ENCODE assay signal across 8 cellular contexts in genomic region chr6:45445749-45446454, GRCh38.
DNase-seq lines count a peak whose midpoint lies in the region; ATAC-seq and TF ChIP-seq lines count a peak whose summit lies in the region.

No MANE protein-coding gene starts in this region.

- H3K9me3 Mint-ChIP-seq in effector memory CD8-positive, alpha-beta T cell: no peaks in the 10 kb centered on the region
- H3K9me3 Mint-ChIP-seq in progenitor cell of endocrine pancreas (ENCODE audit: low read depth): no peaks in the 10 kb centered on the region

- H3K27me3 Mint-ChIP-seq in effector memory CD8-positive, alpha-beta T cell: no peaks in the 10 kb centered on the region
- H3K27me3 Mint-ChIP-seq in progenitor cell of endocrine pancreas: peaks cover 22% of the 10 kb centered on the region

- TF ChIP-seq CTCF in progenitor cell of endocrine pancreas (IDR thresholded peaks at IDR 0.05; ENCODE audit: unreplicated experiment): no peak

- peak overlapping the region in 1 of 2 donors; percentile 68 for H3K27ac Mint-ChIP-seq in effector memory CD8-positive, alpha-beta T cell
- H3K27ac Mint-ChIP-seq in progenitor cell of endocrine pancreas: no peak overlapping the region

- H3K27me3 ChIP-seq in HUES64 (ENCODE audit: insufficient read depth, low read length): no peaks in the 10 kb centered on the region

- H3K4me1 ChIP-seq in HUES64 (ENCODE audit: insufficient read depth, low read length): peaks cover 15% of the 10 kb centered on the region

- peak overlapping the region; percentile 62; the same call in 1 of the 2 replicates for H3K27ac ChIP-seq in HUES64 (ENCODE audit: low read depth, low read length)

- 35% methylated on average over 8 of the region's 8 CpGs for WGBS in HUES64

- H3K9ac ChIP-seq in HUES64 (ENCODE audit: low read depth, low read length): peak overlapping the region; percentile 15; the same call in 1 of the 2 replicates

- peak; percentile 70 for ATAC-seq in effector memory CD8-positive, alpha-beta T cell (replicated peaks)
- no peak for ATAC-seq in HG03025 (IDR thresholded peaks at IDR 0.05; ENCODE audit: low FRiP score, unreplicated experiment)

- DNase-seq in COLO668 (lab: John Stamatoyannopoulos, UW; ENCODE audit: unreplicated experiment) (peak; percentile 24), SK-MEL-5 (ENCODE audit: low read depth, low spot score) (peak; percentile 96), lung microvascular endothelial cell (ENCODE audit: low read depth in 2 of 2) (peak; percentile 98 to 99), ureter (ENCODE audit: low spot score) (peak; percentile 79), progenitor cell of endocrine pancreas (ENCODE audit: low spot score, unreplicated experiment) (no peak)
- peak in 1 of 3 experiments; percentile 30 for DNase-seq in effector memory CD8-positive, alpha-beta T cell

- in situ Hi-C loops in SK-MEL-5 (cut with HindIII; ENCODE audit: low pct_unique_long_range_greater_than_20kb, low sequenced_read_pairs): no loop called here

- no peaks in the 10 kb centered on the region for H3K36me3 ChIP-seq in HUES64 (ENCODE audit: insufficient read depth, low read length)

- peaks cover 53% of the 10 kb centered on the region for H3K36me3 Mint-ChIP-seq in effector memory CD8-positive, alpha-beta T cell (ENCODE audit: insufficient read depth)
- no peaks in the 10 kb centered on the region for H3K36me3 Mint-ChIP-seq in progenitor cell of endocrine pancreas (ENCODE audit: insufficient read depth)

- H3K4me1 Mint-ChIP-seq in effector memory CD8-positive, alpha-beta T cell (ENCODE audit: low read depth in 2 of 2): peaks cover 20 to 44% of the 10 kb centered on the region in 2 donors
- no peaks in the 10 kb centered on the region for H3K4me1 Mint-ChIP-seq in progenitor cell of endocrine pancreas (ENCODE audit: low read depth)

- H3K4me3 ChIP-seq in HUES64 (ENCODE audit: low read length): no peak overlapping the region

- no peaks in the 10 kb centered on the region for H3K9me3 ChIP-seq in HUES64 (ENCODE audit: insufficient read depth, low read depth, low read length)

- H3K4me3 Mint-ChIP-seq in effector memory CD8-positive, alpha-beta T cell: peak overlapping the region in 1 of 2 donors; percentile 36
- no peak overlapping the region for H3K4me3 Mint-ChIP-seq in progenitor cell of endocrine pancreas (ENCODE audit: low read depth)
